8 cellular contexts compared by ENCODE assay signal in genomic region chr13:32538234-32538620, GRCh38. TPM values are rescaled to one million over a fixed set of nuclear protein-coding genes. Genes with fewer than 3 reads are reported as not detected.
A peak's percentile ranks its signal among the peaks of the same experiment; 100 is the strongest.
DNase-seq lines count a peak whose midpoint lies in the region; ATAC-seq and TF ChIP-seq lines count a peak whose summit lies in the region.

No MANE protein-coding gene starts in this region.

- no peaks in the 10 kb centered on the region for H3K9me3 Mint-ChIP-seq in type B pancreatic cell

- no peaks in the 10 kb centered on the region for H3K27me3 Mint-ChIP-seq in type B pancreatic cell

- H3K36me3 Mint-ChIP-seq in type B pancreatic cell, result peaks cover 32% of the 10 kb centered on the region

- peak overlapping the region; percentile 98 for H3K27ac Mint-ChIP-seq in type B pancreatic cell

- H3K4me1 Mint-ChIP-seq in type B pancreatic cell (ENCODE audit: unreplicated experiment), result peaks cover 15% of the 10 kb centered on the region

- WGBS in ectodermal cell, 2 experiments, result 0% methylated on average over 20 of the region's 20 CpGs
- 0 to 1% methylated on average over 14 to 20 of the region's 20 CpGs for WGBS in mesodermal cell (ENCODE audit: insufficient coverage in 2 of 2), 2 experiments

- H3K4me3 ChIP-seq in ectodermal cell (ENCODE audit: insufficient read depth, low read depth, low read length) (peak overlapping the region; percentile 98), mesodermal cell (ENCODE audit: extremely low read depth, insufficient read depth, low read length, poor library complexity, severe bottlenecking) (peak overlapping the region; percentile 91)

- peak; percentile 36 for ATAC-seq in GM18519 (IDR thresholded peaks at IDR 0.05; ENCODE audit: low FRiP score, unreplicated experiment)
- peak; percentile 89 for ATAC-seq in HG02943 (IDR thresholded peaks at IDR 0.05; ENCODE audit: low read depth, unreplicated experiment)

- peak overlapping the region; percentile 99 for H3K4me3 Mint-ChIP-seq in type B pancreatic cell

- no peak for TF ChIP-seq CTCF in AG09319 (IDR thresholded peaks at IDR 0.05; ENCODE audit: low read depth, low read length)
- TF ChIP-seq CTCF in type B pancreatic cell (conservative IDR thresholded peaks at IDR 0.05), result no peak

- H3K27me3 ChIP-seq in ectodermal cell (ENCODE audit: control insufficient read depth, insufficient read depth, low read length, poor library complexity, severe bottlenecking), result no peaks in the 10 kb centered on the region

- H3K4me1 ChIP-seq in ectodermal cell (ENCODE audit: control insufficient read depth, insufficient read depth, low read length) (peaks cover 4% of the 10 kb centered on the region), mesodermal cell (ENCODE audit: control insufficient read depth, insufficient read depth, low read length, poor library complexity, severe bottlenecking) (no peaks in the 10 kb centered on the region)

- peak overlapping the region; percentile 92 for H3K27ac ChIP-seq in ectodermal cell (ENCODE audit: insufficient read depth, low read depth, low read length, poor library complexity, severe bottlenecking)
- peak overlapping the region; percentile 94 for H3K27ac ChIP-seq in mesodermal cell (ENCODE audit: low read depth, low read length, severe bottlenecking)

- peak; percentile 3 for DNase-seq in AG09319 (ENCODE audit: extremely low read depth, low read depth)
- DNase-seq in RKO (ENCODE audit: low spot score), result peak; percentile 80
- DNase-seq in type B pancreatic cell (ENCODE audit: extremely low spot score, unreplicated experiment), result no peak
- DNase-seq in UCSD-AML1 (lab: John Stamatoyannopoulos, UW; ENCODE audit: unreplicated experiment), result no peak

- peaks cover 10% of the 10 kb centered on the region for H3K36me3 ChIP-seq in ectodermal cell (ENCODE audit: control insufficient read depth, insufficient read depth, low read length)
- H3K36me3 ChIP-seq in mesodermal cell (ENCODE audit: control insufficient read depth, insufficient read depth, low read length), result peaks cover 33% of the 10 kb centered on the region

- no peaks in the 10 kb centered on the region for H3K9me3 ChIP-seq in ectodermal cell (ENCODE audit: control insufficient read depth, low read length)
- peaks cover 6% of the 10 kb centered on the region for H3K9me3 ChIP-seq in mesodermal cell (ENCODE audit: control insufficient read depth, low read length)

RNA-seq across cellular contexts. Expression of gene N4BP2L2, which starts 0.4 kb away (rescaled TPM):
- polyA plus RNA-seq in ectodermal cell (2013, experiment 1 of 4), result 83.8 TPM
- polyA plus RNA-seq in ectodermal cell (2013, experiment 2 of 4), result 94.9 TPM
- 67.1 TPM for polyA plus RNA-seq in ectodermal cell (2013, experiment 3 of 4)
- 82.9 TPM for polyA plus RNA-seq in ectodermal cell (2013, experiment 4 of 4)
- polyA plus RNA-seq in mesodermal cell (2013, experiment 1 of 2), result 73.2 TPM
- polyA plus RNA-seq in mesodermal cell (2013, experiment 2 of 2), result 74.4 TPM
- 104 and 124 TPM in 2 replicates for total RNA-seq in type B pancreatic cell (ENCODE audit: low replicate concordance)

RNA-seq across cellular contexts. Expression of gene PDS5B, which starts 48.0 kb away (rescaled TPM):
- polyA plus RNA-seq in ectodermal cell (2013, experiment 1 of 4), result 58.5 TPM
- 52.2 TPM for polyA plus RNA-seq in ectodermal cell (2013, experiment 2 of 4)
- polyA plus RNA-seq in ectodermal cell (2013, experiment 3 of 4), result 43.8 TPM
- polyA plus RNA-seq in ectodermal cell (2013, experiment 4 of 4), result 46.7 TPM
- polyA plus RNA-seq in mesodermal cell (2013, experiment 1 of 2), result 30.6 TPM
- 36.4 TPM for polyA plus RNA-seq in mesodermal cell (2013, experiment 2 of 2)
- 32.6 and 69.9 TPM in 2 replicates for total RNA-seq in type B pancreatic cell (ENCODE audit: low replicate concordance)

Comparison
In these comparisons a context has a peak if more than half of its experiments do, and no peak if none do; other contexts are left out.
1. DNase-seq: peak in AG09319 (single experiment) and RKO (single experiment); none in type B pancreatic cell (single experiment) and UCSD-AML1 (single experiment).